In the genomic region with DNA sequence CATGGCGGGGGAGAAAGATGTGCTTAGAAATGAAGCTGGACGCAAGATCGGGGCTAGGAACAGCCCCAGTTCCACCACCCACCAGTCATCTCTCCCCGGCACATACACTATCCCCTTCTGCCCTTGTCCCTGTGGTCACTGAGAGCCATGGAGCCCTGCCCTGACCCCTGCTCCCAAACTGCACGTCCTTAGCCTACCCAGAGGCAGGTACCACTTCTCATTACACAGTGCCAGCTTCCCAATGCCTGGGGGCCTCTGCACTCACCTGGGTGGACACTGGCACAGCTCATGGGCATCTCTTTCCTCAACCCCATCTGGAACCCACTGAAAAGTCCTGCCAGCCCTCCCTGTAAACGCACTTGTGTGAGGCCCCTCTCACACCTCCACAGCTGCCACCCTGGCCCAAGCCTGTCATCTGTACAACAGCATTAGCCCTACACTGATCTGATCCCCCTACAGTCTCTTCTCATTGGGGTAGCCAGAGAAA, we compare ENCODE assay signal across 12 cellular contexts.
"Had no signal": no experiment of that assay in that cellular context is flagged by ENCODE, and none has a peak within 500 bp of the region (broad histone marks: within the 10 kb centered on the region; RNA-seq: fewer than 3 reads in every experiment).

No MANE protein-coding gene starts in this region.

- H3K27me3 ChIP-seq: testis had no signal

- H3K4me3 Mint-ChIP-seq: activated T-cell treated with anti-CD3 and anti-CD28 coated beads, Interleukin-2, amount 50 U/mL, for 4 hours; stimulated activated naive CD8-positive, alpha-beta T cell treated with anti-CD3 and anti-CD28 coated beads, Interleukin-15, amount 100 ng/mL, for 72 hours had no signal

- H3K4me3 ChIP-seq: left ventricle myocardium inferior, psoas muscle, testis had no signal

- H3K27ac Mint-ChIP-seq: activated naive CD4-positive, alpha-beta T cell treated with anti-CD3 and anti-CD28 coated beads, Interleukin-2, amount 50 U/mL, for 72 hours; stimulated activated naive CD8-positive, alpha-beta T cell treated with anti-CD3 and anti-CD28 coated beads, Interleukin-15, amount 100 ng/mL, for 72 hours had no signal

- H3K4me1 Mint-ChIP-seq: stimulated activated naive CD8-positive, alpha-beta T cell treated with anti-CD3 and anti-CD28 coated beads, Interleukin-15, amount 100 ng/mL, for 72 hours had no signal

- DNase-seq: activated CD4-positive, alpha-beta T cell treated with anti-CD3 and anti-CD28 coated beads, Interleukin-2, amount 50 U/mL, for 1 hour; activated CD4-positive, CD25-positive, alpha-beta regulatory T cell; activated effector memory CD4-positive, alpha-beta T cell treated with anti-CD3 and anti-CD28 coated beads, Interleukin-2, amount 50 U/mL, for 16 hours; activated T-cell treated with anti-CD3 and anti-CD28 coated beads, Interleukin-2, amount 50 U/mL, for 4 hours; foreskin melanocyte; left ventricle myocardium inferior; occipital lobe; psoas muscle; stimulated activated CD4-positive, alpha-beta T cell treated with anti-CD3 and anti-CD28 coated beads, Interleukin-4, amount 100 ng/mL, for 1 hour; stimulated activated naive CD8-positive, alpha-beta T cell treated with anti-CD3 and anti-CD28 coated beads, Interleukin-15, amount 100 ng/mL, for 72 hours had no signal

- H3K36me3 ChIP-seq: left ventricle myocardium inferior had no signal

- H3K27ac ChIP-seq: left ventricle myocardium inferior, psoas muscle, testis had no signal

- H3K9me3 ChIP-seq: left ventricle myocardium inferior, psoas muscle, testis had no signal

- ATAC-seq: activated naive CD4-positive, alpha-beta T cell treated with anti-CD3 and anti-CD28 coated beads, Interleukin-2, amount 50 U/mL, for 72 hours; activated T-cell treated with anti-CD3 and anti-CD28 coated beads, Interleukin-2, amount 50 U/mL, for 4 hours; psoas muscle; stimulated activated naive CD8-positive, alpha-beta T cell treated with anti-CD3 and anti-CD28 coated beads, Interleukin-15, amount 100 ng/mL, for 72 hours had no signal

- H3K9me3 Mint-ChIP-seq: activated naive CD4-positive, alpha-beta T cell treated with anti-CD3 and anti-CD28 coated beads, Interleukin-2, amount 50 U/mL, for 72 hours; activated T-cell treated with anti-CD3 and anti-CD28 coated beads, Interleukin-2, amount 50 U/mL, for 4 hours; stimulated activated naive CD8-positive, alpha-beta T cell treated with anti-CD3 and anti-CD28 coated beads, Interleukin-15, amount 100 ng/mL, for 72 hours had no signal

- H3K4me1 ChIP-seq: left ventricle myocardium inferior, psoas muscle, testis had no signal

- H3K36me3 Mint-ChIP-seq: activated naive CD4-positive, alpha-beta T cell treated with anti-CD3 and anti-CD28 coated beads, Interleukin-2, amount 50 U/mL, for 72 hours had no signal
